In genomic region chr12:95629392-95629791, GRCh38 we compare ENCODE assay signal across 20 cellular contexts.
"Had no signal": no experiment of that assay in that cellular context is flagged by ENCODE, and none has a peak within 500 bp of the region (broad histone marks: within the 10 kb centered on the region; RNA-seq: fewer than 3 reads in every experiment).

No MANE protein-coding gene starts in this region.

- DNase-seq: activated CD4-positive, alpha-beta T cell treated with anti-CD3 and anti-CD28 coated beads, Interleukin-2, amount 50 U/mL, for 1 hour; activated CD4-positive, CD25-positive, alpha-beta regulatory T cell treated with anti-CD3 and anti-CD28 coated beads, Interleukin-2, amount 50 U/mL, for 72 hours; activated CD8-positive, alpha-beta T cell treated with anti-CD3 and anti-CD28 coated beads, Interleukin-2, amount 10 ng/mL, durations not matched to agents 7 days and 5 days; activated gamma-delta T cell treated with Interleukin-2 at 50 U/mL for 16 hours; activated T-cell treated with anti-CD3 and anti-CD28 coated beads, Interleukin-2, amount 50 U/mL, for 1 hour; dermis blood vessel endothelial cell; effector memory CD8-positive, alpha-beta T cell; immature natural killer cell; kidney glomerular epithelial cell; nephron progenitor cell; posterior cingulate gyrus; spleen; stimulated activated CD4-positive, alpha-beta T cell treated with anti-CD3 and anti-CD28 coated beads, Interleukin-4, amount 100 ng/mL, for 1 hour; stimulated activated naive CD4-positive, alpha-beta T cell; T-helper 1 cell; WERI-Rb-1 had no signal

- H3K27me3 ChIP-seq: gastroesophageal sphincter, spleen, vagina had no signal

- ATAC-seq: activated CD8-positive, alpha-beta T cell treated with anti-CD3 and anti-CD28 coated beads, Interleukin-2, amount 10 ng/mL, durations not matched to agents 7 days and 5 days; effector memory CD8-positive, alpha-beta T cell; gastroesophageal sphincter had no signal

- H3K4me3 ChIP-seq: gastroesophageal sphincter, spleen, thoracic aorta, vagina had no signal

- FAIRE-seq: TTC549 had no signal

- H3K27ac ChIP-seq: gastroesophageal sphincter, vagina, WERI-Rb-1 had no signal

- H3K9me3 ChIP-seq: gastroesophageal sphincter, spleen, thoracic aorta, vagina had no signal

- H3K36me3 ChIP-seq: gastroesophageal sphincter, spleen, thoracic aorta, vagina, WERI-Rb-1 had no signal
